8 cellular contexts compared by ENCODE assay signal in the genomic region with DNA sequence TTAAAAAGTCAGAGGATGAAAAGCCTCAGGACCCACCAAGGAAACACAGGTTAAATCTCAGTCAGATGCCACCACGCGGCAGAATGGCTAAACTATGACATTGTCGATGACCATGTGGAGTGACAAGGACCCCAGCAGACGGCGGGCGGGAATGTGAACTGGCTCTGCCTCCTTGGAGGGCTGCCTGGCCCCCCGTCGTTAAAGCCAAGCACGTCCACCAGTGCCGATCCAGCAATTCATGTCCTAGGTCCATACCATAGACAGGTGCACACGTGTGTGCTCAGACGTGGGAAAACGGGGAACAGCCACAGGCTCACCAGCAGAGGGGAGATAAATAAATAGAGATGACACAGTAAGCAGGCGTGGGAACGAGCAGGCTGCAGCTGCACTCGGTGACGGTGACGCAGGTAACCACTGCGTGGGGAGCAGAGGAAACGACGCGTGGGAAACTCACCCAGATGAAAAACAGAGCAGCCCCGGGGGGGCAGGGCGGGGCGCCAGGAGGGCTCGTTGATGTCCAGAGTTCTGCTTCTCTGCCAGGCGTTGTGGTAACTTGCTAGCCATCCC. TPM values are rescaled to one million over a fixed set of nuclear protein-coding genes. Genes with fewer than 3 reads are reported as not detected.
DNase-seq lines count a peak whose midpoint lies in the region; ATAC-seq and TF ChIP-seq lines count a peak whose summit lies in the region.

No MANE protein-coding gene starts in this region.

- H3K36me3 ChIP-seq in DND-41 (ENCODE audit: insufficient read depth, low read length): no peaks in the 10 kb centered on the region

- peak; percentile 88 for ATAC-seq in DND-41 (ENCODE audit: insufficient read depth, low read depth)
- ATAC-seq in activated T-cell treated with anti-CD3 and anti-CD28 coated beads, Interleukin-2, amount 50 U/mL, for 4 hours: peak; percentile 91 to 92

- H3K4me3 Mint-ChIP-seq in activated T-cell treated with anti-CD3 and anti-CD28 coated beads, Interleukin-2, amount 50 U/mL, for 4 hours: peak overlapping the region; percentile 73
- peak overlapping the region; percentile 63 for H3K4me3 Mint-ChIP-seq in stimulated activated naive CD8-positive, alpha-beta T cell treated with anti-CD3 and anti-CD28 coated beads, Interleukin-15, Interleukin-2, amounts not matched to agents 100 ng/mL and 50 ng/mL, for 24 hours

- H3K27me3 Mint-ChIP-seq in activated T-cell treated with anti-CD3 and anti-CD28 coated beads, Interleukin-2, amount 50 U/mL, for 4 hours (ENCODE audit: low read depth): peaks cover 2% of the 10 kb centered on the region
- peaks cover 9% of the 10 kb centered on the region for H3K27me3 Mint-ChIP-seq in stimulated activated naive CD8-positive, alpha-beta T cell treated with anti-CD3 and anti-CD28 coated beads, Interleukin-15, Interleukin-2, amounts not matched to agents 100 ng/mL and 50 ng/mL, for 24 hours

- H3K4me3 ChIP-seq in DND-41 (ENCODE audit: low read depth in 1 of 2, low read length in 2 of 2): peak overlapping the region in 1 of 2 experiments; percentile 44; a peak in 2 of 4 replicates
- H3K4me3 ChIP-seq in foreskin fibroblast (ENCODE audit: low read depth in 1 of 2, low read length in 2 of 2): no peak overlapping the region

- peak overlapping the region; percentile 31 for H2AFZ ChIP-seq in DND-41 (ENCODE audit: low read depth, low read length)

- DNase-seq in DND-41: peak; percentile 91
- DNase-seq in NCI-H1092 treated with DMSO at 0.1 percent for 48 hours (lab: John Stamatoyannopoulos, UW): peak; percentile 70
- DNase-seq in activated T-cell treated with anti-CD3 and anti-CD28 coated beads, Interleukin-2, amount 50 U/mL, for 4 hours: peak; percentile 86
- DNase-seq in mucosa of gallbladder (ENCODE audit: low spot score): peak; percentile 37
- DNase-seq in foreskin fibroblast: no peak
- no peak for DNase-seq in DMS79 treated with DMSO at 0.1 percent for 48 hours (lab: John Stamatoyannopoulos, UW)
- DNase-seq in globus pallidus (ENCODE audit: low spot score): no peak

- peak overlapping the region; percentile 39 for H3K9ac ChIP-seq in DND-41 (ENCODE audit: low read depth, low read length)

- no peaks in the 10 kb centered on the region for H3K79me2 ChIP-seq in DND-41 (ENCODE audit: insufficient read depth, low read length)

- H3K27ac Mint-ChIP-seq in stimulated activated naive CD8-positive, alpha-beta T cell treated with anti-CD3 and anti-CD28 coated beads, Interleukin-15, Interleukin-2, amounts not matched to agents 100 ng/mL and 50 ng/mL, for 24 hours: peak overlapping the region; percentile 21

- H3K9me3 ChIP-seq in DND-41 (ENCODE audit: insufficient read depth, low read length, severe bottlenecking): no peaks in the 10 kb centered on the region

- peaks cover 2% of the 10 kb centered on the region for H3K36me3 Mint-ChIP-seq in activated T-cell treated with anti-CD3 and anti-CD28 coated beads, Interleukin-2, amount 50 U/mL, for 4 hours (ENCODE audit: insufficient read depth)
- H3K36me3 Mint-ChIP-seq in stimulated activated naive CD8-positive, alpha-beta T cell treated with anti-CD3 and anti-CD28 coated beads, Interleukin-15, Interleukin-2, amounts not matched to agents 100 ng/mL and 50 ng/mL, for 24 hours (ENCODE audit: low read depth): no peaks in the 10 kb centered on the region

- H3K4me1 Mint-ChIP-seq in activated T-cell treated with anti-CD3 and anti-CD28 coated beads, Interleukin-2, amount 50 U/mL, for 4 hours (ENCODE audit: low read depth): peaks cover 37% of the 10 kb centered on the region
- peaks cover 32% of the 10 kb centered on the region for H3K4me1 Mint-ChIP-seq in stimulated activated naive CD8-positive, alpha-beta T cell treated with anti-CD3 and anti-CD28 coated beads, Interleukin-15, Interleukin-2, amounts not matched to agents 100 ng/mL and 50 ng/mL, for 24 hours (ENCODE audit: low read depth)

- no peaks in the 10 kb centered on the region for H3K27me3 ChIP-seq in DND-41 (ENCODE audit: insufficient read depth, low read length, poor library complexity)

- TF ChIP-seq CTCF in DND-41 (IDR thresholded peaks at IDR 0.05; ENCODE audit: borderline replicate concordance, extremely low read depth, low read length, poor library complexity, severe bottlenecking) (peak; percentile 41), foreskin fibroblast (IDR thresholded peaks at IDR 0.05; ENCODE audit: low read depth, low read length) (no peak)

- H3K4me2 ChIP-seq in DND-41 (ENCODE audit: insufficient read depth, low read length): peak overlapping the region; percentile 65

- H3K27ac ChIP-seq in DND-41 (ENCODE audit: low read length): peak overlapping the region; percentile 83

- H3K9me3 Mint-ChIP-seq in activated T-cell treated with anti-CD3 and anti-CD28 coated beads, Interleukin-2, amount 50 U/mL, for 4 hours: peaks cover 5% of the 10 kb centered on the region
- peaks cover 7% of the 10 kb centered on the region for H3K9me3 Mint-ChIP-seq in stimulated activated naive CD8-positive, alpha-beta T cell treated with anti-CD3 and anti-CD28 coated beads, Interleukin-15, Interleukin-2, amounts not matched to agents 100 ng/mL and 50 ng/mL, for 24 hours

- no peaks in the 10 kb centered on the region for H4K20me1 ChIP-seq in DND-41 (ENCODE audit: insufficient read depth, low read length)

- peaks cover 40% of the 10 kb centered on the region for H3K4me1 ChIP-seq in DND-41 (ENCODE audit: insufficient read depth, low read length)

RNA-seq across cellular contexts. Expression of gene PCBP3, which starts 28.3 kb away (rescaled TPM):
- 1 to 10 TPM; 2.7 to 5.7 (median 4.8) TPM for total RNA-seq in activated T-cell treated with anti-CD3 and anti-CD28 coated beads, Interleukin-2, amount 50 U/mL, for 4 hours
- total RNA-seq in mucosa of gallbladder: 2.1 TPM

Comparison
In these comparisons a context has a peak if more than half of its experiments do, and no peak if none do; other contexts are left out.
1. DNase-seq: peak in DND-41 (single experiment), NCI-H1092 treated with DMSO at 0.1 percent for 48 hours (single experiment), activated T-cell treated with anti-CD3 and anti-CD28 coated beads, Interleukin-2, amount 50 U/mL, for 4 hours (single experiment) and mucosa of gallbladder (single experiment); none in foreskin fibroblast (0 of 2), DMS79 treated with DMSO at 0.1 percent for 48 hours (single experiment) and globus pallidus (single experiment).